In the genomic region with DNA sequence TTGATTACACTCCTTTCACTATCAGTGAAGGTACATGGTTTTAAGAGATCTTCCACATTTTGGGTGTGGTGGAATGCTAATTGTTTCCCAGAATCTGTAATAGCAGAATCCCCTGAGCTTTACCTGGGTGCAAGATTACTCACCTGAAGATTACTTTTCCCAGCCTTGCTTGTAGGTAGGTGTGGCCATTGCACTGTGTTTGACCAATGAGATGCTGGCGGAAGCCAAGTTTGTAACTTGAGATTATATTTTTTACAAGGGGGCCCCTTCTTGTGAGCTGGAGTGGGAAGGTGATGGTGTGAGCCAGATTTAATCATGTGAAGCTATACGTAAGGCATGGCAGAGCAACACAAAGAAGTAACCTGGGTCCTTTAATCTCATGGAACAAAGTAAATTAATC, we compare ENCODE assay signal across 1 cellular context.
TF ChIP-seq lines count a peak whose summit lies in the region.

No MANE protein-coding gene starts in this region.

TF ChIP-seq in SK-N-SH, 30 proteins besides CTCF, POLR2A, EP300 and RAD21 (continued from another document):
- TF ChIP-seq, protein P1, sequence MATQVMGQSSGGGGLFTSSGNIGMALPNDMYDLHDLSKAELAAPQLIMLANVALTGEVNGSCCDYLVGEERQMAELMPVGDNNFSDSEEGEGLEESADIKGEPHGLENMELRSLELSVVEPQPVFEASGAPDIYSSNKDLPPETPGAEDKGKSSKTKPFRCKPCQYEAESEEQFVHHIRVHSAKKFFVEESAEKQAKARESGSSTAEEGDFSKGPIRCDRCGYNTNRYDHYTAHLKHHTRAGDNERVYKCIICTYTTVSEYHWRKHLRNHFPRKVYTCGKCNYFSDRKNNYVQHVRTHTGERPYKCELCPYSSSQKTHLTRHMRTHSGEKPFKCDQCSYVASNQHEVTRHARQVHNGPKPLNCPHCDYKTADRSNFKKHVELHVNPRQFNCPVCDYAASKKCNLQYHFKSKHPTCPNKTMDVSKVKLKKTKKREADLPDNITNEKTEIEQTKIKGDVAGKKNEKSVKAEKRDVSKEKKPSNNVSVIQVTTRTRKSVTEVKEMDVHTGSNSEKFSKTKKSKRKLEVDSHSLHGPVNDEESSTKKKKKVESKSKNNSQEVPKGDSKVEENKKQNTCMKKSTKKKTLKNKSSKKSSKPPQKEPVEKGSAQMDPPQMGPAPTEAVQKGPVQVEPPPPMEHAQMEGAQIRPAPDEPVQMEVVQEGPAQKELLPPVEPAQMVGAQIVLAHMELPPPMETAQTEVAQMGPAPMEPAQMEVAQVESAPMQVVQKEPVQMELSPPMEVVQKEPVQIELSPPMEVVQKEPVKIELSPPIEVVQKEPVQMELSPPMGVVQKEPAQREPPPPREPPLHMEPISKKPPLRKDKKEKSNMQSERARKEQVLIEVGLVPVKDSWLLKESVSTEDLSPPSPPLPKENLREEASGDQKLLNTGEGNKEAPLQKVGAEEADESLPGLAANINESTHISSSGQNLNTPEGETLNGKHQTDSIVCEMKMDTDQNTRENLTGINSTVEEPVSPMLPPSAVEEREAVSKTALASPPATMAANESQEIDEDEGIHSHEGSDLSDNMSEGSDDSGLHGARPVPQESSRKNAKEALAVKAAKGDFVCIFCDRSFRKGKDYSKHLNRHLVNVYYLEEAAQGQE (IDR thresholded peaks at IDR 0.05; ENCODE audit: low read depth, low read length) = no peak
- TF ChIP-seq RCOR1 (IDR thresholded peaks at IDR 0.05; ENCODE audit: low read length) = no peak
